In the genomic region with DNA sequence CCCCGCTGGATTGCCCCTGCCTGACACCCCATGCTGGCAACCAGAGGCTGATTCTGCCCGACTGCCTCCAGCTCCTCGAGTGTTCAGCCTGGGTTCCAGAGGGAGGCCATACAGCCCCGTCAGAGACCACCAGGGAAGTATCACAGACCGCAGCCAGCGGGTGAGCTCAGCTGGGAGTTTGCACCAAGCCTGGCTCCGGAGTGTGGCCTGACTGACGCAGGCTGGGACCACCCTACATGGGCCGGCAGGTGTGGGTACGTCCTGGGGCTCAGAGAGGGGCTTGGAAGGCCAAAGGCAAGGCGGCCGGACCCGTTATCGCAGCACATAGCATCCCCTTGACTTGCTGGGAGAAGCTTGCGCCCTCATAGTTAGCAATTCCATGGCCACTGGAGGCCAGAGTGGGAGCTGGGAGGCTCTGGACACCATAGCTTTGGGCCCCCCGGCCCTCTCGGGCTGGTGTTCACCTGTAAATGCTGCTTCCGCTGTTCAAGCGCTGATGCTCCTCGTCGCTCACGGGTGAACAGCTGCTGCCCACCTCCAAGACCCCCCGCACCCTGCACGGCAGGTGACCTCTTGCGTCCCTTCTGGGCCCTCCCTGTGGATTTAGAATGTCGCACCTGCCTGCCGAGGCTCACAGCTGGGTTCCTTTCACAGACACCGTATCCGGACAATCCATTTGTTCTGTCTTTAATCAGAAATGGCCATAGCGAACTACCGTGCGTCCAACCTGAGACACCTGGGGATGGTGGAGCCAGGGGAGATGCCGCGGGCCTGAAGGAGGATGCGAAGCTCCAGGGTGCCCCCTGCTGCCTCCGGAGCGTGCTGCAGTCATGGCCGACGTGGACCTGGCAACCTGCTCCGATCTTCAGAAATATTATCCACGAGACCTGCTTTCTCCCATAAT, we compare ENCODE assay signal across 1 cellular context.
A peak's percentile ranks its signal among the peaks of the same experiment; 100 is the strongest.
TF ChIP-seq lines count a peak whose summit lies in the region.

No MANE protein-coding gene starts in this region.

TF ChIP-seq in HepG2, 621 proteins besides CTCF, POLR2A, EP300 and RAD21 (continued from another document and continues in another):
- no peak for TF ChIP-seq HHEX (CRISPR knock-in tag; IDR thresholded peaks at IDR 0.05)
- no peak for TF ChIP-seq GATAD2A (CRISPR knock-in tag; IDR thresholded peaks at IDR 0.05)
- TF ChIP-seq, protein P1, sequence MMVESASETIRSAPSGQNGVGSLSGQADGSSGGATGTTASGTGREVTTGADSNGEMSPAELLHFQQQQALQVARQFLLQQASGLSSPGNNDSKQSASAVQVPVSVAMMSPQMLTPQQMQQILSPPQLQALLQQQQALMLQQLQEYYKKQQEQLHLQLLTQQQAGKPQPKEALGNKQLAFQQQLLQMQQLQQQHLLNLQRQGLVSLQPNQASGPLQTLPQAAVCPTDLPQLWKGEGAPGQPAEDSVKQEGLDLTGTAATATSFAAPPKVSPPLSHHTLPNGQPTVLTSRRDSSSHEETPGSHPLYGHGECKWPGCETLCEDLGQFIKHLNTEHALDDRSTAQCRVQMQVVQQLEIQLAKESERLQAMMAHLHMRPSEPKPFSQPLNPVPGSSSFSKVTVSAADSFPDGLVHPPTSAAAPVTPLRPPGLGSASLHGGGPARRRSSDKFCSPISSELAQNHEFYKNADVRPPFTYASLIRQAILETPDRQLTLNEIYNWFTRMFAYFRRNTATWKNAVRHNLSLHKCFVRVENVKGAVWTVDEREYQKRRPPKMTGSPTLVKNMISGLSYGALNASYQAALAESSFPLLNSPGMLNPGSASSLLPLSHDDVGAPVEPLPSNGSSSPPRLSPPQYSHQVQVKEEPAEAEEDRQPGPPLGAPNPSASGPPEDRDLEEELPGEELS (CRISPR knock-in tag; IDR thresholded peaks at IDR 0.05) = no peak
- 0 out of 2 replicates have a peak, but pooled peaks have one; percentile 33 for TF ChIP-seq BORCS8-MEF2B (CRISPR knock-in tag; IDR thresholded peaks at IDR 0.05)
- TF ChIP-seq, protein P2, sequence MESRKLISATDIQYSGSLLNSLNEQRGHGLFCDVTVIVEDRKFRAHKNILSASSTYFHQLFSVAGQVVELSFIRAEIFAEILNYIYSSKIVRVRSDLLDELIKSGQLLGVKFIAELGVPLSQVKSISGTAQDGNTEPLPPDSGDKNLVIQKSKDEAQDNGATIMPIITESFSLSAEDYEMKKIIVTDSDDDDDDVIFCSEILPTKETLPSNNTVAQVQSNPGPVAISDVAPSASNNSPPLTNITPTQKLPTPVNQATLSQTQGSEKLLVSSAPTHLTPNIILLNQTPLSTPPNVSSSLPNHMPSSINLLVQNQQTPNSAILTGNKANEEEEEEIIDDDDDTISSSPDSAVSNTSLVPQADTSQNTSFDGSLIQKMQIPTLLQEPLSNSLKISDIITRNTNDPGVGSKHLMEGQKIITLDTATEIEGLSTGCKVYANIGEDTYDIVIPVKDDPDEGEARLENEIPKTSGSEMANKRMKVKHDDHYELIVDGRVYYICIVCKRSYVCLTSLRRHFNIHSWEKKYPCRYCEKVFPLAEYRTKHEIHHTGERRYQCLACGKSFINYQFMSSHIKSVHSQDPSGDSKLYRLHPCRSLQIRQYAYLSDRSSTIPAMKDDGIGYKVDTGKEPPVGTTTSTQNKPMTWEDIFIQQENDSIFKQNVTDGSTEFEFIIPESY (CRISPR knock-in tag; IDR thresholded peaks at IDR 0.05) = peak; percentile 25; the same call in 1 of the 2 replicates
- no peak for TF ChIP-seq HOXD1 (CRISPR knock-in tag; IDR thresholded peaks at IDR 0.05)
- peak; percentile 41; the same call in 1 of the 2 replicates for TF ChIP-seq ZNF768 (CRISPR knock-in tag; IDR thresholded peaks at IDR 0.05)
- TF ChIP-seq, protein P3, sequence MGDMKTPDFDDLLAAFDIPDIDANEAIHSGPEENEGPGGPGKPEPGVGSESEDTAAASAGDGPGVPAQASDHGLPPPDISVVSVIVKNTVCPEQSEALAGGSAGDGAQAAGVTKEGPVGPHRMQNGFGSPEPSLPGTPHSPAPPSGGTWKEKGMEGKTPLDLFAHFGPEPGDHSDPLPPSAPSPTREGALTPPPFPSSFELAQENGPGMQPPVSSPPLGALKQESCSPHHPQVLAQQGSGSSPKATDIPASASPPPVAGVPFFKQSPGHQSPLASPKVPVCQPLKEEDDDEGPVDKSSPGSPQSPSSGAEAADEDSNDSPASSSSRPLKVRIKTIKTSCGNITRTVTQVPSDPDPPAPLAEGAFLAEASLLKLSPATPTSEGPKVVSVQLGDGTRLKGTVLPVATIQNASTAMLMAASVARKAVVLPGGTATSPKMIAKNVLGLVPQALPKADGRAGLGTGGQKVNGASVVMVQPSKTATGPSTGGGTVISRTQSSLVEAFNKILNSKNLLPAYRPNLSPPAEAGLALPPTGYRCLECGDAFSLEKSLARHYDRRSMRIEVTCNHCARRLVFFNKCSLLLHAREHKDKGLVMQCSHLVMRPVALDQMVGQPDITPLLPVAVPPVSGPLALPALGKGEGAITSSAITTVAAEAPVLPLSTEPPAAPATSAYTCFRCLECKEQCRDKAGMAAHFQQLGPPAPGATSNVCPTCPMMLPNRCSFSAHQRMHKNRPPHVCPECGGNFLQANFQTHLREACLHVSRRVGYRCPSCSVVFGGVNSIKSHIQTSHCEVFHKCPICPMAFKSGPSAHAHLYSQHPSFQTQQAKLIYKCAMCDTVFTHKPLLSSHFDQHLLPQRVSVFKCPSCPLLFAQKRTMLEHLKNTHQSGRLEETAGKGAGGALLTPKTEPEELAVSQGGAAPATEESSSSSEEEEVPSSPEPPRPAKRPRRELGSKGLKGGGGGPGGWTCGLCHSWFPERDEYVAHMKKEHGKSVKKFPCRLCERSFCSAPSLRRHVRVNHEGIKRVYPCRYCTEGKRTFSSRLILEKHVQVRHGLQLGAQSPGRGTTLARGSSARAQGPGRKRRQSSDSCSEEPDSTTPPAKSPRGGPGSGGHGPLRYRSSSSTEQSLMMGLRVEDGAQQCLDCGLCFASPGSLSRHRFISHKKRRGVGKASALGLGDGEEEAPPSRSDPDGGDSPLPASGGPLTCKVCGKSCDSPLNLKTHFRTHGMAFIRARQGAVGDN (CRISPR knock-in tag; IDR thresholded peaks at IDR 0.05) = peak; percentile 30; the same call in 1 of the 2 replicates
- TF ChIP-seq ZNF10 (CRISPR knock-in tag; IDR thresholded peaks at IDR 0.05; ENCODE audit: borderline replicate concordance, low read depth) = no peak
- TF ChIP-seq KDM3A (CRISPR knock-in tag; IDR thresholded peaks at IDR 0.05; ENCODE audit: low read depth) = 0 out of 2 replicates have a peak, but pooled peaks have one; percentile 44
- TF ChIP-seq TEAD3 (CRISPR knock-in tag; optimal IDR thresholded peaks at IDR 0.05; ENCODE audit: borderline replicate concordance) = peak; percentile 40
- no peak; the same call in 1 of the 2 replicates for TF ChIP-seq ZFP91 (CRISPR knock-in tag; IDR thresholded peaks at IDR 0.05; ENCODE audit: borderline replicate concordance)
- no peak for TF ChIP-seq POGK (CRISPR knock-in tag; conservative IDR thresholded peaks at IDR 0.05)
- TF ChIP-seq KDM5A (IDR thresholded peaks at IDR 0.05; ENCODE audit: borderline replicate concordance, low read length) = no peak
- TF ChIP-seq ZNF737 (CRISPR knock-in tag; IDR thresholded peaks at IDR 0.05; ENCODE audit: borderline replicate concordance) = no peak
- TF ChIP-seq ZMYM2 (CRISPR knock-in tag; IDR thresholded peaks at IDR 0.05) = no peak
- no peak for TF ChIP-seq ZNF720 (CRISPR knock-in tag; IDR thresholded peaks at IDR 0.05)
- 0 out of 2 replicates have a peak, but pooled peaks have one; percentile 15 for TF ChIP-seq THAP11 (CRISPR knock-in tag; IDR thresholded peaks at IDR 0.05)
- 0 out of 2 replicates have a peak, but pooled peaks have one; percentile 39 for TF ChIP-seq AHR (CRISPR knock-in tag; IDR thresholded peaks at IDR 0.05)
- TF ChIP-seq HNRNPK (IDR thresholded peaks at IDR 0.05; ENCODE audit: low read depth, low read length, poor library complexity, severe bottlenecking) = no peak
- peak; percentile 36; the same call in 1 of the 2 replicates for TF ChIP-seq KDM5B (CRISPR knock-in tag; IDR thresholded peaks at IDR 0.05; ENCODE audit: borderline replicate concordance)
- TF ChIP-seq GABPB1 (CRISPR knock-in tag; IDR thresholded peaks at IDR 0.05) = peak; percentile 45; the same call in 1 of the 2 replicates
- TF ChIP-seq RFX1 (IDR thresholded peaks at IDR 0.05) = no peak
- no peak for TF ChIP-seq CENPX (CRISPR knock-in tag; IDR thresholded peaks at IDR 0.05)
- TF ChIP-seq CAMTA2 (CRISPR knock-in tag; IDR thresholded peaks at IDR 0.05; ENCODE audit: borderline replicate concordance) = no peak
- TF ChIP-seq CHD4 (IDR thresholded peaks at IDR 0.05; ENCODE audit: borderline replicate concordance, low read length) = no peak
- no peak for TF ChIP-seq ZBTB7A (CRISPR knock-in tag; IDR thresholded peaks at IDR 0.05)
- TF ChIP-seq FOXO1 (CRISPR knock-in tag; IDR thresholded peaks at IDR 0.05) = peak; percentile 41; the same call in 1 of the 2 replicates
- no peak for TF ChIP-seq ZNF274 (CRISPR knock-in tag; IDR thresholded peaks at IDR 0.05)
- TF ChIP-seq ZNF724P (CRISPR knock-in tag; IDR thresholded peaks at IDR 0.05; ENCODE audit: borderline replicate concordance) = 0 out of 2 replicates have a peak, but pooled peaks have one; percentile 30
- no peak for TF ChIP-seq ZNF839 (CRISPR knock-in tag; IDR thresholded peaks at IDR 0.05; ENCODE audit: borderline replicate concordance)
- TF ChIP-seq MXD4 (CRISPR knock-in tag; IDR thresholded peaks at IDR 0.05) = 0 out of 2 replicates have a peak, but pooled peaks have one; percentile 56
- no peak for TF ChIP-seq ZBTB4 (CRISPR knock-in tag; IDR thresholded peaks at IDR 0.05; ENCODE audit: borderline replicate concordance)
- TF ChIP-seq JUNB (CRISPR knock-in tag; IDR thresholded peaks at IDR 0.05; ENCODE audit: borderline replicate concordance) = no peak
- no peak for TF ChIP-seq NCOA2 (CRISPR knock-in tag; IDR thresholded peaks at IDR 0.05)
- TF ChIP-seq HOXA3 (CRISPR knock-in tag; IDR thresholded peaks at IDR 0.05) = 0 out of 2 replicates have a peak, but pooled peaks have one; percentile 32
- TF ChIP-seq SMARCC2 (IDR thresholded peaks at IDR 0.05) = 0 out of 2 replicates have a peak, but pooled peaks have one; percentile 22
- TF ChIP-seq DRAP1 (CRISPR knock-in tag; IDR thresholded peaks at IDR 0.05) = no peak
- TF ChIP-seq ZNF598 (CRISPR knock-in tag; IDR thresholded peaks at IDR 0.05; ENCODE audit: borderline replicate concordance) = no peak
- TF ChIP-seq, protein P4, sequence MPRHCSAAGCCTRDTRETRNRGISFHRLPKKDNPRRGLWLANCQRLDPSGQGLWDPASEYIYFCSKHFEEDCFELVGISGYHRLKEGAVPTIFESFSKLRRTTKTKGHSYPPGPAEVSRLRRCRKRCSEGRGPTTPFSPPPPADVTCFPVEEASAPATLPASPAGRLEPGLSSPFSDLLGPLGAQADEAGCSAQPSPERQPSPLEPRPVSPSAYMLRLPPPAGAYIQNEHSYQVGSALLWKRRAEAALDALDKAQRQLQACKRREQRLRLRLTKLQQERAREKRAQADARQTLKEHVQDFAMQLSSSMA (CRISPR knock-in tag; IDR thresholded peaks at IDR 0.05) = 0 out of 2 replicates have a peak, but pooled peaks have one; percentile 46
- TF ChIP-seq CBX2 (IDR thresholded peaks at IDR 0.05; ENCODE audit: low read depth, low read length) = no peak
- TF ChIP-seq CBX2 (CRISPR knock-in tag; IDR thresholded peaks at IDR 0.05; ENCODE audit: low read depth) = no peak
- TF ChIP-seq NR3C1 (CRISPR knock-in tag; IDR thresholded peaks at IDR 0.05) = no peak
- TF ChIP-seq ELF3 (CRISPR knock-in tag; IDR thresholded peaks at IDR 0.05) = 0 out of 2 replicates have a peak, but pooled peaks have one; percentile 25
